ENCODE assay signal across 13 cellular contexts in the genomic region with DNA sequence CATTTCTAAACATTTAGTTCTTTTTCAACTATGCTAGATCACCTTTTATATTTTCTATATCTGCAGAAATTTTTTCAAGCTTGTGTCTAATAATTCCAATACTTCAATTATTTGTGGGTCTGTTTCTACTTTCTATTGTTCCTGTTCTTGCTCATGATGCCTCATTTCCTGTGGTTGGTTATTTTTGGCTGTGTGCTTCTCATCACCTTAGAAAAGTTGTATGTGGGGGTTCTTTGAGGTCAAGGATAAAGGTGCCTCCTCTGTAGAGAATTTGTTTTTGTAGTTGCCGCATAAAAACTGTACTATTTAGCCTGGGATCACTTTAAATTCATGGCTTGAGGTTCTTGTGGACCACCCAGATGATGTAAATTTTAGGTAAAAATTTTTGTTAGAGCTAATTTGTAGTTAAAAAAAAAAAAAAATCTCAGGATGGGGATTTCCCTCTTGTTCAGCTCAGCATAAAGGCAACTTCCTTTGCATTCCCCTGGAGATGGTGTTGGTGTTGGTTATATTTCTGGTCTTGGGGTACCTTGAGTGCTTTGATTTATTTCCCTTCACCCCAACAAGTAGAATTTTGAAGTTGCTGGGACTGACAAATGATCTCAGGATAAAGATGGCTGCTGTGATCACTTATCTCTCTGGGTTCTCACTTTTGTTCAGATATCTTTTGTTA. TPM values are rescaled to one million over a fixed set of nuclear protein-coding genes. Genes with fewer than 3 reads are reported as not detected.
A peak's percentile ranks its signal among the peaks of the same experiment; 100 is the strongest.
DNase-seq lines count a peak whose midpoint lies in the region; ATAC-seq, FAIRE-seq and TF ChIP-seq lines count a peak whose summit lies in the region.
"Had no signal": no experiment of that assay in that cellular context is flagged by ENCODE, and none has a peak within 500 bp of the region (broad histone marks: within the 10 kb centered on the region; RNA-seq: fewer than 3 reads in every experiment).

No MANE protein-coding gene starts in this region.

- TF ChIP-seq CTCF in GM13976 (IDR thresholded peaks at IDR 0.05; ENCODE audit: borderline replicate concordance, control extremely low read depth, extremely low read depth, insufficient read depth, missing control alignments), result no peak
- no peak for TF ChIP-seq CTCF in HEK293 (tag by site-specific recombination; IDR thresholded peaks at IDR 0.05)
- TF ChIP-seq CTCF in RWPE2 (IDR thresholded peaks at IDR 0.05; ENCODE audit: poor library complexity, severe bottlenecking), result no peak
- no peak for TF ChIP-seq CTCF in kidney (IDR thresholded peaks at IDR 0.05; ENCODE audit: borderline replicate concordance, extremely low read depth, insufficient read depth)

- DNase-seq in GM13976 (ENCODE audit: low spot score), result peak; percentile 34
- no peak for DNase-seq in RWPE2 (ENCODE audit: low spot score)
- peak; percentile 33 for DNase-seq in glomerular endothelial cell (ENCODE audit: extremely low read depth, low read depth, low spot score)
- DNase-seq in kidney, result no peak
- no peak for DNase-seq in NCI-H345 (lab: John Stamatoyannopoulos, UW)
- no peak for DNase-seq in NCI-H510A treated with DMSO at 0.1 percent for 48 hours (lab: John Stamatoyannopoulos, UW)
- DNase-seq: COR-L47, H9, NCI-H526 treated with DMSO at 0.1 percent for 48 hours had no signal

- CTCF ChIA-PET in HEK293 (lab: Yijun Ruan, JAX), result interaction anchor here (1.3 kb wide), 1 partner anchor 14 kb away, joined by 3 read pairs; no protein-coding TSS in a partner anchor

- in situ Hi-C loops in GM13976 (cut with MboI; ENCODE audit: low sequenced_read_pairs, unreplicated experiment), result no loop called here

- no peak overlapping the region for H3K27ac ChIP-seq in HEK293 (ENCODE audit: extremely low read depth, low read depth, low read length)
- no peak overlapping the region for H3K27ac ChIP-seq in RWPE2 (ENCODE audit: poor library complexity, severe bottlenecking)
- no peak overlapping the region for H3K27ac ChIP-seq in kidney (ENCODE audit: low read depth in 2 of 2, low read length in 2 of 2)
- H3K27ac ChIP-seq: parathyroid adenoma, vagina had no signal

- FAIRE-seq in kidney (lab: Jason Lieb, UNC), result no peak

- no peaks in the 10 kb centered on the region for H3K27me3 ChIP-seq in RWPE2 (ENCODE audit: insufficient read depth, poor library complexity, severe bottlenecking)
- H3K27me3 ChIP-seq: vagina had no signal

- no peak overlapping the region for H3K9ac ChIP-seq in kidney (ENCODE audit: low read length in 2 of 2)
- H3K9ac ChIP-seq: parathyroid adenoma had no signal

- H3K4me3 ChIP-seq in HEK293 (ENCODE audit: low read depth, low read length) (no peak overlapping the region), RWPE2 (ENCODE audit: severe bottlenecking) (no peak overlapping the region), kidney (ENCODE audit: low read length in 2 of 2) (no peak overlapping the region)
- H3K4me3 ChIP-seq: vagina had no signal

- peak; percentile 48; the same call in 2 of the 3 replicates for ATAC-seq in RWPE2 (ENCODE audit: low read depth)
- ATAC-seq in GM19452 (IDR thresholded peaks at IDR 0.05; ENCODE audit: unreplicated experiment), result no peak

- H3K4me1 ChIP-seq in HEK293 (ENCODE audit: control insufficient read depth, insufficient read depth, low read length) (no peaks in the 10 kb centered on the region), RWPE2 (ENCODE audit: insufficient read depth, poor library complexity, severe bottlenecking) (no peaks in the 10 kb centered on the region), kidney (ENCODE audit: control insufficient read depth in 1 of 2, insufficient read depth in 1 of 2, low read depth in 1 of 2, low read length in 2 of 2) (no peaks in the 10 kb centered on the region)
- H3K4me1 ChIP-seq: parathyroid adenoma, vagina had no signal

- H3K36me3 ChIP-seq in HEK293 (ENCODE audit: control insufficient read depth in 2 of 2, insufficient read depth in 1 of 2, low read length in 2 of 2) (no peaks in the 10 kb centered on the region), RWPE2 (ENCODE audit: low read depth) (no peaks in the 10 kb centered on the region), kidney (ENCODE audit: control insufficient read depth in 1 of 2, insufficient read depth in 2 of 2, low read length in 2 of 2) (no peaks in the 10 kb centered on the region)
- H3K36me3 ChIP-seq: vagina had no signal

- POLR2A ChIA-PET in HEK293 (lab: Yijun Ruan, JAX), result no interaction called here

- H3K9me3 ChIP-seq in HEK293 (ENCODE audit: control insufficient read depth, insufficient read depth, low read depth, low read length), result no peaks in the 10 kb centered on the region
- no peaks in the 10 kb centered on the region for H3K9me3 ChIP-seq in RWPE2 (ENCODE audit: severe bottlenecking)
- no peaks in the 10 kb centered on the region for H3K9me3 ChIP-seq in kidney (ENCODE audit: control insufficient read depth in 1 of 2, low read length in 2 of 2)
- H3K9me3 ChIP-seq: vagina had no signal

- intact Hi-C loops in kidney (cut with DNase I), result no loop called here

TF ChIP-seq in HEK293, 187 proteins besides CTCF, POLR2A, EP300 and RAD21:
- TF ChIP-seq ZFHX2 (tag by site-specific recombination; conservative IDR thresholded peaks at IDR 0.05) (no peak), ZNF26 (tag by site-specific recombination; IDR thresholded peaks at IDR 0.05) (peak; percentile 73)

RNA-seq across cellular contexts. Expression of gene JAZF1, which starts 27.0 kb away (rescaled TPM):
- 7.3 and 8.9 TPM in 2 replicates for total RNA-seq in glomerular endothelial cell
- total RNA-seq in kidney, result 13.1 TPM
- 5.7 TPM for polyA plus RNA-seq in kidney (ENCODE audit: insufficient read depth, low read depth, low replicate concordance)

Comparison
In these comparisons a context has a peak if more than half of its experiments do, and no peak if none do; other contexts are left out.
1. DNase-seq: peak in GM13976 (single experiment) and glomerular endothelial cell (single experiment); none in RWPE2 (single experiment), kidney (single experiment), NCI-H345 (single experiment) and NCI-H510A treated with DMSO at 0.1 percent for 48 hours (single experiment).